9 cellular contexts compared by ENCODE assay signal in the genomic region with DNA sequence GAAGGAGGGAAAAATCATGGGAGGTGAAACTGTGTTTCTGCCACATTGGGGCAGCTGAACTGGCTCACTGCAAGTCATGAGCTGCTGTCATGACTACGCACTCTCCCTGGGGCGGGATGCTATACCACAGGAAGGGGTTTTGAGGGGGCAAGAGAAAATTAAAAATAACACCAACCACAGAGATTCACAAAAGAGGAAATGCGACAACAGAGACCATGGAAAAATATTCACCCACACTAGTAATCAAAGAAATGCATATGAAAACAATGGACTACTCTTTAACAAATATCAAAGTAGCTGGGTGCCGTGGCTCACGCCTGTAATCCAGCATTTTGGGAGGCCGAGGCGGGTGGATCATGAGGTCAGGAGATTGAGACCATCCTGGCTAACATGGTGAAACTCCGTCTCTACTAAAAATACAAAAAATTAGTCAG.
DNase-seq lines count a peak whose midpoint lies in the region; ATAC-seq and TF ChIP-seq lines count a peak whose summit lies in the region.
"Had no signal": no experiment of that assay in that cellular context is flagged by ENCODE, and none has a peak within 500 bp of the region (broad histone marks: within the 10 kb centered on the region; RNA-seq: fewer than 3 reads in every experiment).

No MANE protein-coding gene starts in this region.

- DNase-seq in CD4-positive, alpha-beta memory T cell = peak; percentile 16 to 58 (median 47)
- peak; percentile 55 for DNase-seq in GM20000 (ENCODE audit: low spot score)
- peak; percentile 58 for DNase-seq in KG1 (lab: John Stamatoyannopoulos, UW)
- DNase-seq in activated naive CD4-positive, alpha-beta T cell treated with anti-CD3 and anti-CD28 coated beads, Interleukin-2, amount 50 U/mL, for 72 hours (ENCODE audit: low spot score in 2 of 2) = no peak
- no peak for DNase-seq in NCI-H2081 treated with DMSO at 0.1 percent for 48 hours (lab: John Stamatoyannopoulos, UW)
- DNase-seq in endodermal cell = no peak
- DNase-seq in SK-N-SH = no peak
- DNase-seq in NCI-H748 (lab: John Stamatoyannopoulos, UW; ENCODE audit: unreplicated experiment) = no peak

- peaks cover 0 to 2% (median 0%) of the 10 kb centered on the region in 8 donors for H3K9me3 Mint-ChIP-seq in CD4-positive, alpha-beta memory T cell
- peaks cover 0 to 10% of the 10 kb centered on the region in 2 donors for H3K9me3 Mint-ChIP-seq in activated naive CD4-positive, alpha-beta T cell treated with anti-CD3 and anti-CD28 coated beads, Interleukin-2, amount 50 U/mL, for 72 hours
- H3K9me3 Mint-ChIP-seq in endodermal cell = peaks cover 8% of the 10 kb centered on the region

- H3K9me3 ChIP-seq in CD4-positive, alpha-beta memory T cell (ENCODE audit: control insufficient read depth in 1 of 2, low read length in 2 of 2) = no peaks in the 10 kb centered on the region
- no peaks in the 10 kb centered on the region for H3K9me3 ChIP-seq in endodermal cell (ENCODE audit: control insufficient read depth, low read length)
- no peaks in the 10 kb centered on the region for H3K9me3 ChIP-seq in SK-N-SH

- TF ChIP-seq RAD21 in SK-N-SH (IDR thresholded peaks at IDR 0.05; ENCODE audit: low read length) = no peak

- H3K9ac ChIP-seq in endodermal cell (ENCODE audit: extremely low read depth, low read length, poor library complexity, severe bottlenecking) (no peak overlapping the region), SK-N-SH (no peak overlapping the region)

- ATAC-seq in activated naive CD4-positive, alpha-beta T cell treated with anti-CD3 and anti-CD28 coated beads, Interleukin-2, amount 50 U/mL, for 72 hours = peak; percentile 56 to 57

- POLR2A ChIA-PET in CD4-positive, alpha-beta memory T cell (lab: Charles Lee; ENCODE audit: partially characterized antibody) = interaction anchor here (1.0 kb wide), 1 partner anchor 21 kb away, joined by 3 read pairs; no protein-coding TSS in a partner anchor
- POLR2A ChIA-PET in SK-N-SH (lab: Yijun Ruan, JAX) = no interaction called here

- H3K27ac ChIP-seq in CD4-positive, alpha-beta memory T cell (ENCODE audit: low read depth, low read length) = no peak overlapping the region
- H3K27ac ChIP-seq in endodermal cell (ENCODE audit: low read depth, low read length) (no peak overlapping the region), SK-N-SH (ENCODE audit: low read depth in 2 of 2, low read length in 1 of 2) (no peak overlapping the region)
- H3K27ac ChIP-seq: SK-N-MC had no signal

- H4K20me1 ChIP-seq in SK-N-SH (ENCODE audit: insufficient read depth) = no peaks in the 10 kb centered on the region

- no peak for TF ChIP-seq EP300 in SK-N-SH (IDR thresholded peaks at IDR 0.05; ENCODE audit: borderline replicate concordance in 1 of 2, low read depth in 1 of 2, low read length in 1 of 2)

- no peak overlapping the region for H3K4me2 ChIP-seq in SK-N-SH

- CTCF ChIA-PET in CD4-positive, alpha-beta memory T cell (lab: Charles Lee; ENCODE audit: partially characterized antibody) = interaction anchor here (3.2 kb wide), 1 partner anchor 11 kb away, joined by 27 read pairs; no protein-coding TSS in a partner anchor
- CTCF ChIA-PET in SK-N-SH (lab: Yijun Ruan, JAX) = interaction anchor here (1.1 to 2.6 kb wide), 2 partner anchors 11 to 12 kb away, joined by 5 to 9 read pairs; no protein-coding TSS in a partner anchor

- H3F3A ChIP-seq in SK-N-SH (replicated peaks; ENCODE audit: insufficient read depth) = no peaks in the 10 kb centered on the region

- H3K79me2 ChIP-seq in SK-N-SH (ENCODE audit: insufficient read depth) = no peaks in the 10 kb centered on the region

- peaks cover 10% of the 10 kb centered on the region for H3K4me1 ChIP-seq in CD4-positive, alpha-beta memory T cell (ENCODE audit: insufficient read depth, low read length)
- H3K4me1 ChIP-seq in endodermal cell (ENCODE audit: control insufficient read depth, insufficient read depth, low read length) (no peaks in the 10 kb centered on the region), SK-N-SH (ENCODE audit: control insufficient read depth in 1 of 2, insufficient read depth in 2 of 2, low read depth in 1 of 2, low read length in 1 of 2) (no peaks in the 10 kb centered on the region)

- 86% methylated on average over 5 of the region's 8 CpGs; no CpG with 5 or more reads in 1 of the 2 experiments for whole genome bisulfite sequencing in endodermal cell (ENCODE audit: insufficient coverage in 1 of 2, insufficient read length in 1 of 2), 2 experiments
- 79% methylated on average over 7 of the region's 8 CpGs for WGBS in SK-N-SH (ENCODE audit: low lambda C conversion rate)

- no peaks in the 10 kb centered on the region for H3K27me3 ChIP-seq in CD4-positive, alpha-beta memory T cell (ENCODE audit: insufficient read depth, low read length)
- peaks cover 25% of the 10 kb centered on the region for H3K27me3 ChIP-seq in endodermal cell (ENCODE audit: control insufficient read depth, insufficient read depth, low read length, poor library complexity, severe bottlenecking)
- H3K27me3 ChIP-seq in SK-N-SH (ENCODE audit: insufficient read depth) = no peaks in the 10 kb centered on the region

- H3K4me3 ChIP-seq in CD4-positive, alpha-beta memory T cell (ENCODE audit: low read length in 2 of 2) = no peak overlapping the region
- H3K4me3 ChIP-seq in endodermal cell (ENCODE audit: low read length) = no peak overlapping the region
- no peak overlapping the region for H3K4me3 ChIP-seq in SK-N-SH (ENCODE audit: low read depth in 2 of 2, low read length in 1 of 2)
- H3K4me3 ChIP-seq: SK-N-MC had no signal

- TF ChIP-seq CTCF in GM20000 (IDR thresholded peaks at IDR 0.05; ENCODE audit: extremely low read depth, missing control alignments) (no peak), endodermal cell (conservative IDR thresholded peaks at IDR 0.05) (no peak), SK-N-SH (IDR thresholded peaks at IDR 0.05) (no peak)

- no peaks in the 10 kb centered on the region for H3K27me3 Mint-ChIP-seq in CD4-positive, alpha-beta memory T cell
- no peaks in the 10 kb centered on the region for H3K27me3 Mint-ChIP-seq in endodermal cell (ENCODE audit: insufficient read depth)

- H3K36me3 Mint-ChIP-seq in CD4-positive, alpha-beta memory T cell = peaks cover 0 to 4% of the 10 kb centered on the region in 2 donors
- peaks cover 0 to 20% of the 10 kb centered on the region in 2 donors for H3K36me3 Mint-ChIP-seq in activated naive CD4-positive, alpha-beta T cell treated with anti-CD3 and anti-CD28 coated beads, Interleukin-2, amount 50 U/mL, for 72 hours
- H3K36me3 Mint-ChIP-seq in endodermal cell (ENCODE audit: low read depth) = peaks cover 37% of the 10 kb centered on the region

- H3K27ac Mint-ChIP-seq in CD4-positive, alpha-beta memory T cell = peak overlapping the region in 4 of 7 donors; percentile 67 to 81 (median 76)
- H3K27ac Mint-ChIP-seq in activated naive CD4-positive, alpha-beta T cell treated with anti-CD3 and anti-CD28 coated beads, Interleukin-2, amount 50 U/mL, for 72 hours = peak overlapping the region in 1 of 2 donors; percentile 48
- H3K27ac Mint-ChIP-seq in endodermal cell = no peak overlapping the region

- H2AFZ ChIP-seq in SK-N-SH (ENCODE audit: low read depth) = no peak overlapping the region

- H3K36me3 ChIP-seq in CD4-positive, alpha-beta memory T cell (ENCODE audit: insufficient read depth, low read length) = no peaks in the 10 kb centered on the region
- H3K36me3 ChIP-seq in endodermal cell (ENCODE audit: control insufficient read depth, insufficient read depth, low read length) (no peaks in the 10 kb centered on the region), SK-N-SH (replicated peaks in 1 of 2; ENCODE audit: control insufficient read depth in 1 of 2, insufficient read depth in 2 of 2, low read length in 1 of 2) (no peaks in the 10 kb centered on the region)

- H3K4me3 Mint-ChIP-seq in CD4-positive, alpha-beta memory T cell = peak overlapping the region in 4 of 8 donors; percentile 29 to 65 (median 52)
- H3K4me3 Mint-ChIP-seq in endodermal cell = no peak overlapping the region

- H3K9me2 ChIP-seq in SK-N-SH = no peaks in the 10 kb centered on the region

- intact Hi-C loops in CD4-positive, alpha-beta memory T cell (cut with micrococcal nuclease) = no loop called here

- H3K4me1 Mint-ChIP-seq in CD4-positive, alpha-beta memory T cell = peaks cover 16 to 38% (median 22%) of the 10 kb centered on the region in 4 donors
- peaks cover 18% of the 10 kb centered on the region for H3K4me1 Mint-ChIP-seq in endodermal cell

TF ChIP-seq in SK-N-SH, 30 proteins besides CTCF, POLR2A, EP300 and RAD21:
- TF ChIP-seq REST (IDR thresholded peaks at IDR 0.05; ENCODE audit: low read depth, low read length) = no peak
- TF ChIP-seq YY1 (IDR thresholded peaks at IDR 0.05; ENCODE audit: low read depth) = no peak
- no peak for TF ChIP-seq MXI1 (IDR thresholded peaks at IDR 0.05; ENCODE audit: low read depth, low read length)

Comparison
In these comparisons a context has a peak if more than half of its experiments do, and no peak if none do; other contexts are left out.
1. DNase-seq: peak in CD4-positive, alpha-beta memory T cell (5 of 5), GM20000 (single experiment) and KG1 (single experiment); none in activated naive CD4-positive, alpha-beta T cell treated with anti-CD3 and anti-CD28 coated beads, Interleukin-2, amount 50 U/mL, for 72 hours (0 of 2), NCI-H2081 treated with DMSO at 0.1 percent for 48 hours (single experiment), endodermal cell (single experiment), SK-N-SH (single experiment) and NCI-H748 (single experiment).